In the genomic region with DNA sequence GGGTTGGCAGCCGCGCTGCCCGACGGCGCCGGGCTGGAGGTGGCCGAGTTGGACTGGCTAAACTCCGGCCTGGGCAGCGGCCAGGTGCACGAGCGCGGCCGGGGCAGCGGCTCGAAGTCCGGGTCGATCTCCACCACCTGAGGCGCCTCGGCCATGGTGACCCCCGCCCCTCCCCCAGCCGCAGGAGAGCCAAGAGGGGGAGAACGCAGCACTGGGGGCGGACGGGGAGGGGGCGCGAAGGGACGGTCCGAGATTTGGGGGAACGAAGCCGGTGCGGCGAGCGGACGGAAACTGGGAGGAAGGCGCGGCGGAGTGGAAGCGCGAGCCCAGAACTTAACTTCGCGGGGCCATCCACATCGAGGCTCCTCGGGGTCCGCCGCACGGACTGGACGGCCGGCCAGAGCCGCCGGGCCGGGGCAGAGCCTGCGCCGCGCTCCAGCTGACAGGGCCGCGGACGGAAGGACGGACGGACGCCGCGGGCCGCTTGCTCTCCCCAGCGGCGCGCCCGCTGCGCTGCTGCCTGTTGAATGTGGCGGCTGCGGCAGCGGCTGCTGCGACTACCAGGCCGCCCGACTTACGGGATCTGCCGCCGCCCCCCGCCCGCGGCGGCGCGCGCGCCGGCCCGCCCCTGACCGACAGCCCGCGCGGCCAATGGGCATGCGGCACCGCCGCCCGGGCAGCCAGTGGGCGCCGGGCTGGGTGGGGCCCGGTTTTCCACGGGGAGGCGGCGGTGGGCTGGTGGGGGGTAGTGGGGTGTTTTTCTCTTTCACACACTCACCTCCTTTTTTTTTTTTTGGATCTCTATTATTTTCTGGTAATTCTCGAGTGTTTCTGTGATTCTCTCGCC, we compare ENCODE assay signal across 8 cellular contexts. TPM values are rescaled to one million over a fixed set of nuclear protein-coding genes. Genes with fewer than 3 reads are reported as not detected.
A peak's percentile ranks its signal among the peaks of the same experiment; 100 is the strongest.
DNase-seq lines count a peak whose midpoint lies in the region; ATAC-seq and TF ChIP-seq lines count a peak whose summit lies in the region.

A gene (minus strand): TSS at position 584 of the 847 bp plus-strand sequence. CDS start 429 bp downstream, at position 155.

- H3K4me1 ChIP-seq in liver (ENCODE audit: control insufficient read depth in 4 of 4, insufficient read depth in 4 of 4, low read length in 3 of 4): peaks cover 3 to 10% (median 8%) of the 10 kb centered on the region in 4 donors

- ATAC-seq in GM18873 (IDR thresholded peaks at IDR 0.05; ENCODE audit: low FRiP score, unreplicated experiment) (peak; percentile 42), HG03108 (IDR thresholded peaks at IDR 0.05; ENCODE audit: unreplicated experiment) (peak; percentile 50)

- no peaks in the 10 kb centered on the region for H3K9me3 ChIP-seq in liver (ENCODE audit: control insufficient read depth in 4 of 4, low read length in 3 of 4)

- DNase-seq in AG09319 (ENCODE audit: extremely low read depth, low read depth) (peak; percentile 70), NCI-H510A (lab: John Stamatoyannopoulos, UW) (peak; percentile 22), dermis blood vessel endothelial cell (peak; percentile 90)
- peak; percentile 71 to 78 for DNase-seq in activated CD4-positive, alpha-beta T cell treated with anti-CD3 and anti-CD28 coated beads, Interleukin-2, amount 50 U/mL, for 24 hours (ENCODE audit: low read depth in 1 of 2, low spot score in 1 of 2)
- peak; percentile 93 for DNase-seq in stimulated activated CD4-positive, alpha-beta T cell treated with anti-CD3 and anti-CD28 coated beads, Interleukin-4, amount 100 ng/mL, for 1 hour

- no peaks in the 10 kb centered on the region for H3K36me3 ChIP-seq in liver (ENCODE audit: control insufficient read depth in 4 of 4, insufficient read depth in 3 of 4, low read depth in 1 of 4, low read length in 3 of 4)

- H3K9ac ChIP-seq in liver (ENCODE audit: low read depth in 1 of 2, low read length in 2 of 2): peak within 1 kb of the TSS; percentile 78 to 91

- H3K27ac ChIP-seq in liver (ENCODE audit: low read depth in 1 of 2, low read length in 2 of 2): peak within 1 kb of the TSS; percentile 99

- TF ChIP-seq CTCF in AG09319 (IDR thresholded peaks at IDR 0.05; ENCODE audit: low read depth, low read length): no peak
- TF ChIP-seq CTCF in liver (IDR thresholded peaks at IDR 0.05; ENCODE audit: low read depth, low read length, missing input control): no peak

- no peaks in the 10 kb centered on the region for H3K27me3 ChIP-seq in liver (ENCODE audit: control insufficient read depth in 4 of 4, insufficient read depth in 4 of 4, low read length in 3 of 4)

- H3K4me3 ChIP-seq in liver (ENCODE audit: low read depth in 1 of 3, low read length in 3 of 3): peak within 1 kb of the TSS; percentile 89 to 93 (median 92)

- WGBS in liver: under 1% methylated on average over 103 of the region's 103 CpGs

- TF ChIP-seq RAD21 in liver (IDR thresholded peaks at IDR 0.05): no peak

TF ChIP-seq in liver, 16 proteins besides CTCF, POLR2A, EP300 and RAD21:
- TF ChIP-seq, protein P1, sequence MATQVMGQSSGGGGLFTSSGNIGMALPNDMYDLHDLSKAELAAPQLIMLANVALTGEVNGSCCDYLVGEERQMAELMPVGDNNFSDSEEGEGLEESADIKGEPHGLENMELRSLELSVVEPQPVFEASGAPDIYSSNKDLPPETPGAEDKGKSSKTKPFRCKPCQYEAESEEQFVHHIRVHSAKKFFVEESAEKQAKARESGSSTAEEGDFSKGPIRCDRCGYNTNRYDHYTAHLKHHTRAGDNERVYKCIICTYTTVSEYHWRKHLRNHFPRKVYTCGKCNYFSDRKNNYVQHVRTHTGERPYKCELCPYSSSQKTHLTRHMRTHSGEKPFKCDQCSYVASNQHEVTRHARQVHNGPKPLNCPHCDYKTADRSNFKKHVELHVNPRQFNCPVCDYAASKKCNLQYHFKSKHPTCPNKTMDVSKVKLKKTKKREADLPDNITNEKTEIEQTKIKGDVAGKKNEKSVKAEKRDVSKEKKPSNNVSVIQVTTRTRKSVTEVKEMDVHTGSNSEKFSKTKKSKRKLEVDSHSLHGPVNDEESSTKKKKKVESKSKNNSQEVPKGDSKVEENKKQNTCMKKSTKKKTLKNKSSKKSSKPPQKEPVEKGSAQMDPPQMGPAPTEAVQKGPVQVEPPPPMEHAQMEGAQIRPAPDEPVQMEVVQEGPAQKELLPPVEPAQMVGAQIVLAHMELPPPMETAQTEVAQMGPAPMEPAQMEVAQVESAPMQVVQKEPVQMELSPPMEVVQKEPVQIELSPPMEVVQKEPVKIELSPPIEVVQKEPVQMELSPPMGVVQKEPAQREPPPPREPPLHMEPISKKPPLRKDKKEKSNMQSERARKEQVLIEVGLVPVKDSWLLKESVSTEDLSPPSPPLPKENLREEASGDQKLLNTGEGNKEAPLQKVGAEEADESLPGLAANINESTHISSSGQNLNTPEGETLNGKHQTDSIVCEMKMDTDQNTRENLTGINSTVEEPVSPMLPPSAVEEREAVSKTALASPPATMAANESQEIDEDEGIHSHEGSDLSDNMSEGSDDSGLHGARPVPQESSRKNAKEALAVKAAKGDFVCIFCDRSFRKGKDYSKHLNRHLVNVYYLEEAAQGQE (IDR thresholded peaks at IDR 0.05): peak; percentile 31
- TF ChIP-seq YY1 (IDR thresholded peaks at IDR 0.05): no peak
- TF ChIP-seq GABPA (IDR thresholded peaks at IDR 0.05 in 1 of 2, conservative IDR thresholded peaks at IDR 0.05 in 1 of 2): no peak
- TF ChIP-seq, protein P2, sequence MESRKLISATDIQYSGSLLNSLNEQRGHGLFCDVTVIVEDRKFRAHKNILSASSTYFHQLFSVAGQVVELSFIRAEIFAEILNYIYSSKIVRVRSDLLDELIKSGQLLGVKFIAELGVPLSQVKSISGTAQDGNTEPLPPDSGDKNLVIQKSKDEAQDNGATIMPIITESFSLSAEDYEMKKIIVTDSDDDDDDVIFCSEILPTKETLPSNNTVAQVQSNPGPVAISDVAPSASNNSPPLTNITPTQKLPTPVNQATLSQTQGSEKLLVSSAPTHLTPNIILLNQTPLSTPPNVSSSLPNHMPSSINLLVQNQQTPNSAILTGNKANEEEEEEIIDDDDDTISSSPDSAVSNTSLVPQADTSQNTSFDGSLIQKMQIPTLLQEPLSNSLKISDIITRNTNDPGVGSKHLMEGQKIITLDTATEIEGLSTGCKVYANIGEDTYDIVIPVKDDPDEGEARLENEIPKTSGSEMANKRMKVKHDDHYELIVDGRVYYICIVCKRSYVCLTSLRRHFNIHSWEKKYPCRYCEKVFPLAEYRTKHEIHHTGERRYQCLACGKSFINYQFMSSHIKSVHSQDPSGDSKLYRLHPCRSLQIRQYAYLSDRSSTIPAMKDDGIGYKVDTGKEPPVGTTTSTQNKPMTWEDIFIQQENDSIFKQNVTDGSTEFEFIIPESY (IDR thresholded peaks at IDR 0.05): no peak
- no peak for TF ChIP-seq FOXA1 (IDR thresholded peaks at IDR 0.05)
- peak; percentile 24 for TF ChIP-seq RXRA (IDR thresholded peaks at IDR 0.05)
- TF ChIP-seq FOXA2 (IDR thresholded peaks at IDR 0.05): no peak
- TF ChIP-seq, protein P3, sequence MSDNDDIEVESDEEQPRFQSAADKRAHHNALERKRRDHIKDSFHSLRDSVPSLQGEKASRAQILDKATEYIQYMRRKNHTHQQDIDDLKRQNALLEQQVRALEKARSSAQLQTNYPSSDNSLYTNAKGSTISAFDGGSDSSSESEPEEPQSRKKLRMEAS (IDR thresholded peaks at IDR 0.05): no peak
- TF ChIP-seq JUND (IDR thresholded peaks at IDR 0.05): no peak
- TF ChIP-seq TAF1 (conservative IDR thresholded peaks at IDR 0.05): no peak
- TF ChIP-seq HNF4A (conservative IDR thresholded peaks at IDR 0.05): peak; percentile 77 to 79

RNA-seq across cellular contexts. Expression of the gene that starts here (rescaled TPM):
- 35.4 and 60.4 TPM in 2 replicates for total RNA-seq in dermis blood vessel endothelial cell
- 10 to 100 TPM in 1 of 2 donors, 1 to 10 TPM in 1; 6.4 to 23.6 TPM for total RNA-seq in liver
- polyA plus RNA-seq in liver: 10 to 100 TPM in 1 of 2 donors, 1 to 10 TPM in 1; 5.4 to 10.8 TPM

Comparison
In these comparisons a context has a peak if more than half of its experiments do, and no peak if none do; other contexts are left out.
1. Peak in every context shown above with its lines: DNase-seq, ATAC-seq, H3K4me3 ChIP-seq and H3K27ac ChIP-seq.
2. DNase-seq: peak in every context shown above with its lines; median percentile 93 in stimulated activated CD4-positive, alpha-beta T cell treated with anti-CD3 and anti-CD28 coated beads, Interleukin-4, amount 100 ng/mL, for 1 hour; 90 in dermis blood vessel endothelial cell; 74 in activated CD4-positive, alpha-beta T cell treated with anti-CD3 and anti-CD28 coated beads, Interleukin-2, amount 50 U/mL, for 24 hours; 70 in AG09319; 22 in NCI-H510A.